In genomic region chr2:235678712-235679111, GRCh38 we compare ENCODE assay signal across 1 cellular context.
TF ChIP-seq lines count a peak whose summit lies in the region.

No MANE protein-coding gene starts in this region.

TF ChIP-seq in WTC11, 78 proteins besides CTCF, POLR2A, EP300 and RAD21 (continued from another document):
- no peak for TF ChIP-seq ARID4B (CRISPR knock-in tag; IDR thresholded peaks at IDR 0.05; ENCODE audit: borderline replicate concordance)
- no peak for TF ChIP-seq RORB (CRISPR knock-in tag; IDR thresholded peaks at IDR 0.05)
